25 cellular contexts compared by ENCODE assay signal in the genomic region with DNA sequence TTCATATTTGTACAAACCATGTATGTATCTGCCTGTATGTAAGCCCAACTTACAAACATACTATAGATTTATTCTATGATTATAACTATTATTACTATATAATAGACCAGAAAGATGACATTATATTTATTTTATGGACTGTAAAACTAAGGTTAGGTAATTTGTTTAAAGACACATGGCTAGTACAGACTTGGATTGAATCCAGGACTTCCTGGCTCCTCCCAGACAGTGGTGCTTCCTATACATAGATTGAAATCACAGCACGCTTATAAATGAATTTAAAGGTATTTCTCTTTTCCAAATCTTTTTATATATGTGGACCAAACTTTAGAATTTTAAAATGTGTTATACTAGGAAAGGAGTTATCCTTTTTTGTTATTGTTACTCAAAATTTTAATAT.
DNase-seq lines count a peak whose midpoint lies in the region; ATAC-seq, FAIRE-seq and TF ChIP-seq lines count a peak whose summit lies in the region.
"Had no signal": no experiment of that assay in that cellular context is flagged by ENCODE, and none has a peak within 500 bp of the region (broad histone marks: within the 10 kb centered on the region; RNA-seq: fewer than 3 reads in every experiment).

No MANE protein-coding gene starts in this region.

- no peak for TF ChIP-seq CTCF in LNCaP clone FGC (IDR thresholded peaks at IDR 0.05; ENCODE audit: control insufficient read depth, extremely low read depth, insufficient read depth)

- peak; percentile 27 for DNase-seq in NCI-H2171 treated with DMSO at 0.1 percent for 48 hours (lab: John Stamatoyannopoulos, UW)
- no peak for DNase-seq in NCI-H2171 (lab: John Stamatoyannopoulos, UW)
- peak; percentile 85 for DNase-seq in LNCaP clone FGC (ENCODE audit: low read depth)
- peak; percentile 18 for DNase-seq in dermis blood vessel endothelial cell
- DNase-seq in small intestine, result no peak
- no peak for DNase-seq in HK-2 (ENCODE audit: unreplicated experiment)
- DNase-seq: AML-193; Caco-2; CD4-positive, alpha-beta T cell; GOT3; HFFc6; KBM-7; MG63; NCI-H1694; NCI-H2029 treated with DMSO at 0.1 percent for 48 hours; NCI-H524; SHP77; T-helper 1 cell had no signal

- ATAC-seq in GM18498 (IDR thresholded peaks at IDR 0.05; ENCODE audit: unreplicated experiment) (no peak), HG03045 (IDR thresholded peaks at IDR 0.05; ENCODE audit: unreplicated experiment) (no peak)
- ATAC-seq: Panc1 had no signal

- H3K4me1 ChIP-seq in small intestine (ENCODE audit: control insufficient read depth in 2 of 2, insufficient read depth in 1 of 2, low read depth in 1 of 2, low read length in 1 of 2), result no peaks in the 10 kb centered on the region
- H3K4me1 ChIP-seq: Caco-2 had no signal

- H3K27me3 ChIP-seq in small intestine (ENCODE audit: control insufficient read depth in 2 of 2, insufficient read depth in 2 of 2, low read length in 2 of 2), result no peaks in the 10 kb centered on the region
- H3K27me3 ChIP-seq: BLaER1 treated with 17β-estradiol and CSF1 and Interleukin-3, amounts not matched to agents 10 nM and 100 nM; MG63 had no signal

- no peak overlapping the region for H3K27ac ChIP-seq in small intestine (ENCODE audit: low read depth in 1 of 2, low read length in 1 of 2)
- H3K27ac ChIP-seq: BLaER1 treated with 17β-estradiol and CSF1 and Interleukin-3, amounts not matched to agents 10 nM and 100 nM; RWPE1 had no signal

- H3K4me3 ChIP-seq in LNCaP clone FGC (ENCODE audit: low read depth, low read length), result no peak overlapping the region
- H3K4me3 ChIP-seq in small intestine (ENCODE audit: low read depth in 1 of 2, low read length in 2 of 2), result no peak overlapping the region
- H3K4me3 ChIP-seq: BLaER1 treated with 17β-estradiol and CSF1 and Interleukin-3, amounts not matched to agents 10 nM and 100 nM; HAP-1; MG63 had no signal

- 92 to 100% (median 97%) methylated on average over 1 of the region's 1 CpG for WGBS in small intestine, 3 donors

- no peaks in the 10 kb centered on the region for H3K36me3 ChIP-seq in small intestine (ENCODE audit: control insufficient read depth in 2 of 2, insufficient read depth in 2 of 2, low read length in 2 of 2)
- H3K36me3 ChIP-seq: HAP-1 had no signal

- no peaks in the 10 kb centered on the region for H3K9me3 ChIP-seq in small intestine (ENCODE audit: control insufficient read depth, low read depth)
- H3K9me3 ChIP-seq: Caco-2, HAP-1, MG63 had no signal

- peak; percentile 76 for FAIRE-seq in small intestine (lab: Jason Lieb, UNC)
- FAIRE-seq: HTR-8/SVneo had no signal

Comparison
In these comparisons a context has a peak if more than half of its experiments do, and no peak if none do; other contexts are left out.
1. DNase-seq: peak in NCI-H2171 treated with DMSO at 0.1 percent for 48 hours (single experiment), LNCaP clone FGC (single experiment) and dermis blood vessel endothelial cell (single experiment); none in NCI-H2171 (single experiment), small intestine (single experiment) and HK-2 (single experiment).